In the genomic region with DNA sequence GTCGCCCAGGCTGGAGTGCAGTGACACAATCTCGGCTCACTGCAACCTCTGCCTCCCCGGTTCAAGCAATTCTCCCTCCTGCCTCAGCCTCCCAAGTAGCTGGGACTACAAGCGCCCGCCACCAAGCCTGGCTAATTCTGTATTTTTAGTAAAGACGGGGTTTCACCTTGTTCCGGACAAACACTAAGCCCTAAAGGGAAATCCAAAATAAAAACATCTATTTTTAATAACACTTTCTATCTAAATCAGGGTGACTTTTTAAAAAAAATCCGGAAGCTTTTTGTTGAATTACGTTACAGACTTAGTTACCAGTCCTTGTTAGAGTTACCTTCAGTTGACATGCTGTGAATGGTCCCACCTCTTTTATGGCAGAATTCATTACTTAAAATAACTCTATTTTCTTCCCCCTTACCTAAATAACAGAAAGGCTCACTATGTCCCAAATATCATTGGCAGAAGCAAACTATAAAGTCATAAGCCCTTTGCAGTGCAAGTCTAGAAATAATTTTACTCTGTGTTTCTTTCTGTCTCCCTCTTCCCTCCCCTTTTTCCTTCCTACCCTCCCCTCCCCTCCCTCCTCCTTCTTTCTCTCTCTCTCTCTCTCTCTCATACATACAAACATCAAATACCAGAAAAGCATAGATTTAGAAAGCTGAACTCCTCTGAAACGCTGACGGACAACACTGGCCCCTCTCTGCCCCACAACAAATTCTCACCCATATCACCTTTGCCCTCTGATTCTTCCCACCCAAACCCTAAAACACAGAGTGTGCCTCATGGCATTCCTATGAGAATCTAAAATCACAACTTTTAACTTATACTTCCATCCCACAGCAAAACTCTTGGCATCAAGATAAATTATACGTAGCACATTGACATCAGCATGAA, we compare ENCODE assay signal across 15 cellular contexts. TPM values are rescaled to one million over a fixed set of nuclear protein-coding genes. Genes with fewer than 3 reads are reported as not detected.
DNase-seq lines count a peak whose midpoint lies in the region; ATAC-seq, FAIRE-seq and TF ChIP-seq lines count a peak whose summit lies in the region.
"Had no signal": no experiment of that assay in that cellular context is flagged by ENCODE, and none has a peak within 500 bp of the region (broad histone marks: within the 10 kb centered on the region; RNA-seq: fewer than 3 reads in every experiment).

No MANE protein-coding gene starts in this region.

- DNase-seq in HepG2 (ENCODE audit: low spot score) (no peak), right lobe of liver (no peak), dedifferentiated amniotic fluid mesenchymal stem cell (ENCODE audit: extremely low spot score) (peak; percentile 45), left colon (no peak), NAMALWA (ENCODE audit: low spot score) (no peak), H4 (ENCODE audit: low spot score) (no peak), SW 1271 (lab: John Stamatoyannopoulos, UW) (no peak)
- DNase-seq: activated naive CD4-positive, alpha-beta T cell treated with Interleukin-2 at 50 U/mL for 16 hours; GOT3; hippocampal formation; naive thymus-derived CD4-positive, alpha-beta T cell; NCI-H2227 treated with DMSO at 0.1 percent for 48 hours; stimulated activated CD4-positive, alpha-beta T cell treated with anti-CD3 and anti-CD28 coated beads, Interleukin-1b, Interleukin-23, amount 100 ng/mL, for 48 hours; upper lobe of left lung had no signal

- H3K27me3 ChIP-seq in HepG2 (ENCODE audit: control insufficient read depth in 1 of 2, insufficient read depth in 2 of 2, low read length in 2 of 2) (no peaks in the 10 kb centered on the region), right lobe of liver (no peaks in the 10 kb centered on the region)
- H3K27me3 ChIP-seq: upper lobe of left lung had no signal

- no peak overlapping the region for H3K4me2 ChIP-seq in HepG2 (ENCODE audit: low read depth, low read length)

- no peak for TF ChIP-seq CTCF in HepG2 (CRISPR knock-in tag; IDR thresholded peaks at IDR 0.05)
- TF ChIP-seq CTCF in right lobe of liver (IDR thresholded peaks at IDR 0.05), result no peak

- POLR2A ChIA-PET in HepG2 (lab: Yijun Ruan, JAX), result interaction anchor here (1.8 kb wide), 1 partner anchor 427 kb away, joined by 8 read pairs; no protein-coding TSS in a partner anchor

- no peak overlapping the region for H3K4me3 ChIP-seq in HepG2 (replicated peaks in 1 of 3; ENCODE audit: insufficient read depth in 1 of 3, low read depth in 2 of 3, low read length in 3 of 3)
- no peak overlapping the region for H3K4me3 ChIP-seq in right lobe of liver
- H3K4me3 ChIP-seq: upper lobe of left lung had no signal

- TF ChIP-seq POLR2A in HepG2 (IDR thresholded peaks at IDR 0.05; ENCODE audit: insufficient read depth in 1 of 2, low read depth in 2 of 2, low read length in 2 of 2) (no peak), right lobe of liver (IDR thresholded peaks at IDR 0.05) (no peak)

- H3K79me2 ChIP-seq in HepG2 (ENCODE audit: insufficient read depth, low read length), result no peaks in the 10 kb centered on the region

- FAIRE-seq in HepG2 (lab: Jason Lieb, UNC), result no peak

- peaks cover 9 to 13% of the 10 kb centered on the region in 2 experiments for H3K36me3 ChIP-seq in HepG2 (replicated peaks in 1 of 2; ENCODE audit: control insufficient read depth in 1 of 2, insufficient read depth in 2 of 2, low read length in 2 of 2)
- peaks cover 0 to 11% (median 8%) of the 10 kb centered on the region in 4 donors for H3K36me3 ChIP-seq in right lobe of liver

- TF ChIP-seq RAD21 in HepG2 (CRISPR knock-in tag; IDR thresholded peaks at IDR 0.05), result no peak

- WGBS in HepG2 (ENCODE audit: low lambda C conversion rate), result 69% methylated on average over 12 of the region's 12 CpGs
- 62% methylated on average over 12 of the region's 12 CpGs for WGBS in right lobe of liver (ENCODE audit: insufficient coverage, low coverage, low lambda C conversion rate, missing lambda C conversion rate)

- no peak overlapping the region for H3K9ac ChIP-seq in HepG2 (ENCODE audit: insufficient read depth, low read depth, low read length)

- H3K4me1 ChIP-seq in HepG2 (ENCODE audit: insufficient read depth, low read length), result no peaks in the 10 kb centered on the region
- no peaks in the 10 kb centered on the region for H3K4me1 ChIP-seq in right lobe of liver
- H3K4me1 ChIP-seq: upper lobe of left lung had no signal

- ATAC-seq in HepG2 (no peak; the same call in 2 of the 3 replicates), right lobe of liver (no peak), left colon (peak; percentile 14), GM18498 (IDR thresholded peaks at IDR 0.05; ENCODE audit: unreplicated experiment) (no peak)
- ATAC-seq: naive thymus-derived CD4-positive, alpha-beta T cell had no signal

- H2AFZ ChIP-seq in HepG2 (ENCODE audit: low read length), result no peak overlapping the region

- in situ Hi-C loops in HepG2 (cut with HindIII; ENCODE audit: extremely low pct_ligation_motif_present, low pct_unique_long_range_greater_than_20kb), result no loop called here

- H3K9me3 ChIP-seq in HepG2 (ENCODE audit: low read length) (no peaks in the 10 kb centered on the region), right lobe of liver (no peaks in the 10 kb centered on the region)
- H3K9me3 ChIP-seq: upper lobe of left lung had no signal

- H3K27ac ChIP-seq in HepG2 (ENCODE audit: extremely low read length, insufficient read depth, low read length) (no peak overlapping the region), right lobe of liver (no peak overlapping the region)
- H3K27ac ChIP-seq: upper lobe of left lung had no signal

- H4K20me1 ChIP-seq in HepG2 (ENCODE audit: insufficient read depth, low read length), result no peaks in the 10 kb centered on the region

- TF ChIP-seq EP300 in HepG2 (IDR thresholded peaks at IDR 0.05; ENCODE audit: low read depth in 2 of 2, low read length in 2 of 2) (no peak), HepG2 (CRISPR knock-in tag; IDR thresholded peaks at IDR 0.05; ENCODE audit: borderline replicate concordance) (no peak)

- CTCF ChIA-PET in HepG2 (lab: Yijun Ruan, JAX; ENCODE audit: low intra/inter-chr PET ratio, low total read pairs), result no interaction called here

- no TSS peak for BruUV-seq in HepG2 (replicated peaks; lab: Mats Ljungman, UMichigan)

- intact Hi-C loops in HepG2 (cut with micrococcal nuclease; ENCODE audit: unreplicated experiment) (no loop called here), right lobe of liver (cut with DNase I) (no loop called here), left colon (cut with DNase I, micrococcal nuclease) (loop anchor here in 1 of 2 donors (10.0 kb wide), 1 partner anchor 156 kb away; no protein-coding TSS in a partner anchor)

TF ChIP-seq in HepG2, 621 proteins besides CTCF, POLR2A, EP300 and RAD21:
- TF ChIP-seq HNRNPK (IDR thresholded peaks at IDR 0.05; ENCODE audit: low read depth, low read length, poor library complexity, severe bottlenecking) (peak; percentile 68), ZBTB20 (CRISPR knock-in tag; IDR thresholded peaks at IDR 0.05; ENCODE audit: borderline replicate concordance, low read depth) (no peak)

RNA-seq across cellular contexts. Expression of a gene that starts 18.3 kb away (rescaled TPM):
- 35.6 and 67.1 TPM in 2 replicates for total RNA-seq in HepG2 (2016; rRNA removed; fragmentation: Illumina TruSeq; extraction: Trizol)
- 10.4 and 13.6 TPM in 2 replicates for total RNA-seq in HepG2 (2016; cell fraction: cytosol; rRNA removed; fragmentation: Illumina TruSeq; extraction: Trizol; ENCODE audit: low read depth)
- total RNA-seq in HepG2 (2016; cell fraction: insoluble cytoplasmic fraction; rRNA removed; fragmentation: Illumina TruSeq; extraction: Trizol), result 31.2 and 67.2 TPM in 2 replicates
- total RNA-seq in HepG2 (2016; cell fraction: membrane; rRNA removed; fragmentation: Illumina TruSeq; extraction: Trizol), result 12.7 and 15.5 TPM in 2 replicates
- total RNA-seq in HepG2 (2016; cell fraction: nucleus; rRNA removed; fragmentation: Illumina TruSeq; extraction: Trizol), result 154 and 191 TPM in 2 replicates
- polyA plus RNA-seq in HepG2 (2011; rRNA removed), result 54.7 and 64.6 TPM in 2 replicates
- polyA plus RNA-seq in HepG2 (2011; cell fraction: cytosol; rRNA removed), result 18.4 and 18.6 TPM in 2 replicates
- polyA plus RNA-seq in HepG2 (2011; cell fraction: nucleus; rRNA removed), result 258 and 353 TPM in 2 replicates
- polyA plus RNA-seq in HepG2 (2012), result 14.5 and 32.8 TPM in 2 replicates
- 1.0 and 1.3 TPM in 2 replicates for polyA plus RNA-seq in HepG2 (2016; cell fraction: cytosol; fragmentation: Illumina TruSeq; extraction: Trizol; ENCODE audit: low read depth)
- polyA plus RNA-seq in HepG2 (2016; cell fraction: insoluble cytoplasmic fraction; fragmentation: Illumina TruSeq; extraction: Trizol; ENCODE audit: low read depth), result 13.5 and 17.7 TPM in 2 replicates
- polyA plus RNA-seq in HepG2 (2016; cell fraction: membrane; fragmentation: Illumina TruSeq; extraction: Trizol; ENCODE audit: low read depth), result 1.9 and 2.6 TPM in 2 replicates
- 147 and 163 TPM in 2 replicates for polyA plus RNA-seq in HepG2 (2016; cell fraction: nucleus; fragmentation: Illumina TruSeq; extraction: Trizol; ENCODE audit: insufficient read depth, low read depth)
- polyA minus RNA-seq in HepG2 (2011; rRNA and poly(A)+ RNA removed; ENCODE audit: low replicate concordance), result 15.2 and 310 TPM in 2 replicates
- 142 and 165 TPM in 2 replicates for polyA minus RNA-seq in HepG2 (2011; cell fraction: cytosol; rRNA and poly(A)+ RNA removed)
- 395 and 466 TPM in 2 replicates for polyA minus RNA-seq in HepG2 (2011; cell fraction: nucleus; rRNA and poly(A)+ RNA removed)
- 100 to 1,000 TPM in 1 of 6 experiments, 10 to 100 TPM in 5; 10.7 to 253 (median 64.6) TPM for total RNA-seq in right lobe of liver
- total RNA-seq in left colon, result 100 to 1,000 TPM; 174 to 181 TPM
- total RNA-seq in H4 (2014; rRNA removed; shearing (Covaris generic)), result 277 and 278 TPM in 2 replicates
- polyA plus RNA-seq: naive thymus-derived CD4-positive, alpha-beta T cell had no signal
